Comparison of ENCODE assay signal across 20 cellular contexts in the genomic region with DNA sequence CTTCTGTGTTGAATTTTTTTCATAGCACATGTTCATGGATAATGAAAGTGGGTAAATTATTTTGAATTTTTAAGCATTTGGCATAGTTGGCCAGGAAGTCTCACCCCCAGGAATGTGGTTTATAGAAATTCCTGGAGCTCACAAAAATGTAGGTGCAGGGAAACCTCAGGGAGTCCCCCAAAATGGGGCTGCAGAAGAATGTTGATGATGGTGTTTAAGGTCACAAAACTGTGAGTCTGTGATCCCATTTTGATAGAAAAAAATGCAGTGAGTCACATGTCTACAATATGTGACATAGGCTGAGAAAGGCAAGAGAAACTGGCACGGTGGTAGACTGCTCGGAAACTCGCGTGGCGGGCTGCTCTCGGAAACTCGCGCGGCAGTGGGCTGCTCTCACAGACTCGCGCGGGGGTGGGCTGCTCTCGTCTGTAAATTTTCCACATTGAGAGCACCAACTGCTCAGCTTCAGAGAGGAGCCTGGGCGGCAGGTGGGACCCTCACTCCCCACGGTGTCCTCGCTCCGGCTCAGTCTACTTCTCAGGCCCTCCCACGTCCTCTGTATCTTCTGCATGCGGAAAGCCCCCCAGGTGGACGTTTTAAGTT. TPM values are rescaled to one million over a fixed set of nuclear protein-coding genes. Genes with fewer than 3 reads are reported as not detected.
"Had no signal": no experiment of that assay in that cellular context is flagged by ENCODE, and none has a peak within 500 bp of the region (broad histone marks: within the 10 kb centered on the region; RNA-seq: fewer than 3 reads in every experiment).

No MANE protein-coding gene starts in this region.

- H3K27ac Mint-ChIP-seq: activated T-helper 2 cell treated with anti-CD3 and anti-CD28 coated beads, Interferon-gamma antibody, Interleukin-2, Interleukin-4, amounts not matched to agents 10 μg/mL and 5 μg/mL and 100 μg/mL, durations not matched to agents 14 hours and 24 hours and 36 hours; memory B cell had no signal

- H3K27ac ChIP-seq: colonic mucosa, gastrocnemius medialis, prostate gland, right lobe of liver, thyroid gland, VCaP had no signal

- DNase-seq: activated CD4-positive, alpha-beta T cell treated with anti-CD3 and anti-CD28 coated beads for 1 hour; activated CD4-positive, alpha-beta T cell treated with anti-CD3 and anti-CD28 coated beads, Interleukin-2, amount 50 U/mL, for 4 hours; activated naive CD4-positive, alpha-beta T cell treated with Interleukin-2 at 50 U/mL for 16 hours; colonic mucosa; gastrocnemius medialis; immature natural killer cell; kidney glomerular epithelial cell; left ventricle myocardium superior; right lobe of liver; small intestine; stimulated activated CD4-positive, alpha-beta T cell treated with anti-CD3 and anti-CD28 coated beads, Interleukin-15, amount 100 ng/mL, for 24 hours; stimulated activated CD4-positive, alpha-beta T cell treated with anti-CD3 and anti-CD28 coated beads, Interleukin-4, amount 100 ng/mL, for 1 hour; T-helper 2 cell; thyroid gland had no signal

- H3K9me3 Mint-ChIP-seq: activated T-helper 2 cell treated with anti-CD3 and anti-CD28 coated beads, Interferon-gamma antibody, Interleukin-2, Interleukin-4, amounts not matched to agents 10 μg/mL and 5 μg/mL and 100 μg/mL, durations not matched to agents 14 hours and 24 hours and 36 hours; central memory CD8-positive, alpha-beta T cell; immature natural killer cell; memory B cell; neural crest cell had no signal

- ATAC-seq: gastrocnemius medialis, left ventricle myocardium superior, right lobe of liver had no signal

- H3K27me3 ChIP-seq: colonic mucosa, gastrocnemius medialis, right lobe of liver, thyroid gland had no signal

- H3K27me3 Mint-ChIP-seq: central memory CD8-positive, alpha-beta T cell; memory B cell had no signal

- H3K4me3 Mint-ChIP-seq: central memory CD8-positive, alpha-beta T cell; memory B cell; neural crest cell had no signal

- H3K4me3 ChIP-seq: colonic mucosa, gastrocnemius medialis, prostate gland, right lobe of liver, thyroid gland had no signal

- H3K4me1 Mint-ChIP-seq: central memory CD8-positive, alpha-beta T cell; memory B cell; neural crest cell had no signal

- H3K4me1 ChIP-seq: colonic mucosa, gastrocnemius medialis, prostate gland, right lobe of liver, thyroid gland had no signal

- H3K9me3 ChIP-seq: colonic mucosa, gastrocnemius medialis, prostate gland, right lobe of liver, thyroid gland had no signal

RNA-seq across cellular contexts. Expression of a gene that starts 23.2 kb away (rescaled TPM):
- polyA plus RNA-seq: immature natural killer cell had no signal
